ENCODE assay signal across 22 cellular contexts in genomic region chr2:205405194-205405593, GRCh38.
DNase-seq lines count a peak whose midpoint lies in the region; ATAC-seq, FAIRE-seq and TF ChIP-seq lines count a peak whose summit lies in the region.
"Had no signal": no experiment of that assay in that cellular context is flagged by ENCODE, and none has a peak within 500 bp of the region (broad histone marks: within the 10 kb centered on the region; RNA-seq: fewer than 3 reads in every experiment).

No MANE protein-coding gene starts in this region.

- no peak overlapping the region for H3K4me3 ChIP-seq in cardiac fibroblast (replicated peaks in 1 of 2; ENCODE audit: low read depth in 2 of 2, low read length in 2 of 2)
- no peak overlapping the region for H3K4me3 ChIP-seq in keratinocyte (ENCODE audit: control insufficient read depth in 2 of 3, extremely low read depth in 1 of 3, insufficient read depth in 2 of 3, low read depth in 1 of 3, low read length in 3 of 3)
- H3K4me3 ChIP-seq: ascending aorta, left ventricle myocardium inferior, pancreas, Peyer's patch, tibial nerve had no signal

- peaks cover 20% of the 10 kb centered on the region for H3K4me1 ChIP-seq in keratinocyte (ENCODE audit: control insufficient read depth, extremely low read depth, insufficient read depth, low read length)

- H3K9ac ChIP-seq in keratinocyte (ENCODE audit: control insufficient read depth, extremely low read depth, insufficient read depth, low read length), result no peak overlapping the region

- H3K4me2 ChIP-seq in keratinocyte (ENCODE audit: control insufficient read depth, extremely low read depth, insufficient read depth, low read depth, low read length), result peak overlapping the region; percentile 49

- DNase-seq in EL, result peak; percentile 60
- peak; percentile 43 for DNase-seq in LHCN-M2 (ENCODE audit: low read depth)
- peak; percentile 38 to 71 for DNase-seq in cardiac fibroblast (ENCODE audit: low read depth in 2 of 2)
- DNase-seq in keratinocyte (ENCODE audit: low read depth, low spot score), result no peak
- DNase-seq in stimulated activated CD4-positive, alpha-beta T cell treated with anti-CD3 and anti-CD28 coated beads, Interleukin-4, amount 100 ng/mL, for 1 hour, result no peak
- no peak for DNase-seq in activated CD8-positive, alpha-beta memory T cell treated with anti-CD3 and anti-CD28 coated beads for 24 hours
- DNase-seq: activated gamma-delta T cell, BE2C, foreskin melanocyte, left ventricle myocardium inferior, NCI-H1092 treated with DMSO at 0.1 percent for 48 hours, NCI-H2107, NCI-H748 treated with DMSO at 0.1 percent for 48 hours, pancreas, Peyer's patch, T-cell had no signal

- no peak overlapping the region for H2AFZ ChIP-seq in keratinocyte (ENCODE audit: control insufficient read depth, low read length)

- no peaks in the 10 kb centered on the region for H3K36me3 ChIP-seq in keratinocyte (ENCODE audit: control insufficient read depth in 2 of 2, extremely low read depth in 1 of 2, insufficient read depth in 2 of 2, low read length in 2 of 2)
- H3K36me3 ChIP-seq: ascending aorta, BE2C, left ventricle myocardium inferior, pancreas, Peyer's patch, tibial nerve had no signal

- TF ChIP-seq CTCF in cardiac fibroblast (IDR thresholded peaks at IDR 0.05; ENCODE audit: low read depth, low read length) (no peak), keratinocyte (optimal IDR thresholded peaks at IDR 0.05 in 1 of 3, IDR thresholded peaks at IDR 0.05 in 1 of 3, conservative IDR thresholded peaks at IDR 0.05 in 1 of 3; ENCODE audit: extremely low read depth in 1 of 3, insufficient read depth in 2 of 3, low read length in 3 of 3) (no peak)

- ATAC-seq in HG03159 (IDR thresholded peaks at IDR 0.05; ENCODE audit: unreplicated experiment) (no peak), HG02870 (IDR thresholded peaks at IDR 0.05; ENCODE audit: unreplicated experiment) (no peak)
- ATAC-seq: HCT116, T-cell had no signal

- dilution Hi-C loops in keratinocyte (cut with MboI; ENCODE audit: extremely low pct_ligation_motif_present, low sequenced_read_pairs), result no loop called here

- FAIRE-seq in keratinocyte (lab: Jason Lieb, UNC), result peak; percentile 80
- FAIRE-seq: D721Med, pancreas had no signal

- H3K79me2 ChIP-seq in keratinocyte (ENCODE audit: control insufficient read depth, insufficient read depth, low read length), result no peaks in the 10 kb centered on the region

- H3K27ac ChIP-seq in keratinocyte (ENCODE audit: control insufficient read depth, insufficient read depth, low read length), result no peak overlapping the region
- H3K27ac ChIP-seq: left ventricle myocardium inferior, pancreas, Peyer's patch, tibial nerve had no signal

- no peaks in the 10 kb centered on the region for H3K9me3 ChIP-seq in keratinocyte (ENCODE audit: control insufficient read depth, low read depth, low read length)
- H3K9me3 ChIP-seq: ascending aorta, BE2C, left ventricle myocardium inferior, pancreas, Peyer's patch, tibial nerve had no signal

- H3K9me1 ChIP-seq in keratinocyte (ENCODE audit: control insufficient read depth, extremely low read depth, insufficient read depth, low read length), result no peaks in the 10 kb centered on the region

- no peaks in the 10 kb centered on the region for H4K20me1 ChIP-seq in keratinocyte (ENCODE audit: control insufficient read depth, extremely low read depth, insufficient read depth, low read length)

- no peaks in the 10 kb centered on the region for H3K27me3 ChIP-seq in keratinocyte (ENCODE audit: control insufficient read depth, extremely low read depth, insufficient read depth, low read length)
- H3K27me3 ChIP-seq: ascending aorta, BE2C, pancreas, Peyer's patch, tibial nerve had no signal

Comparison
In these comparisons a context has a peak if more than half of its experiments do, and no peak if none do; other contexts are left out.
1. DNase-seq: peak in EL (single experiment), LHCN-M2 (single experiment) and cardiac fibroblast (2 of 2); none in keratinocyte (single experiment), stimulated activated CD4-positive, alpha-beta T cell treated with anti-CD3 and anti-CD28 coated beads, Interleukin-4, amount 100 ng/mL, for 1 hour (single experiment) and activated CD8-positive, alpha-beta memory T cell treated with anti-CD3 and anti-CD28 coated beads for 24 hours (single experiment).